1 cellular context compared by ENCODE assay signal in genomic region chr19:39661565-39661964, GRCh38.
TF ChIP-seq lines count a peak whose summit lies in the region.

No MANE protein-coding gene starts in this region.

TF ChIP-seq in A549, 52 proteins besides CTCF, POLR2A, EP300 and RAD21 (continued from another document):
- TF ChIP-seq HOXB5 (CRISPR knock-in tag; IDR thresholded peaks at IDR 0.05) = no peak
- TF ChIP-seq NPAS2 (CRISPR knock-in tag; IDR thresholded peaks at IDR 0.05; ENCODE audit: borderline replicate concordance) = no peak
- TF ChIP-seq HOXB13 (CRISPR knock-in tag; IDR thresholded peaks at IDR 0.05; ENCODE audit: low read depth) = no peak
- no peak for TF ChIP-seq EHMT2 (IDR thresholded peaks at IDR 0.05; ENCODE audit: low read depth)
- TF ChIP-seq EHF (CRISPR knock-in tag; IDR thresholded peaks at IDR 0.05) = no peak
- TF ChIP-seq TP53 (CRISPR knock-in tag; IDR thresholded peaks at IDR 0.05) = no peak
- TF ChIP-seq, protein P1, sequence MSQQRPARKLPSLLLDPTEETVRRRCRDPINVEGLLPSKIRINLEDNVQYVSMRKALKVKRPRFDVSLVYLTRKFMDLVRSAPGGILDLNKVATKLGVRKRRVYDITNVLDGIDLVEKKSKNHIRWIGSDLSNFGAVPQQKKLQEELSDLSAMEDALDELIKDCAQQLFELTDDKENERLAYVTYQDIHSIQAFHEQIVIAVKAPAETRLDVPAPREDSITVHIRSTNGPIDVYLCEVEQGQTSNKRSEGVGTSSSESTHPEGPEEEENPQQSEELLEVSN (IDR thresholded peaks at IDR 0.05; ENCODE audit: borderline replicate concordance, low read depth) = no peak
- no peak for TF ChIP-seq ZSCAN20 (CRISPR knock-in tag; IDR thresholded peaks at IDR 0.05)
- TF ChIP-seq, protein P2, sequence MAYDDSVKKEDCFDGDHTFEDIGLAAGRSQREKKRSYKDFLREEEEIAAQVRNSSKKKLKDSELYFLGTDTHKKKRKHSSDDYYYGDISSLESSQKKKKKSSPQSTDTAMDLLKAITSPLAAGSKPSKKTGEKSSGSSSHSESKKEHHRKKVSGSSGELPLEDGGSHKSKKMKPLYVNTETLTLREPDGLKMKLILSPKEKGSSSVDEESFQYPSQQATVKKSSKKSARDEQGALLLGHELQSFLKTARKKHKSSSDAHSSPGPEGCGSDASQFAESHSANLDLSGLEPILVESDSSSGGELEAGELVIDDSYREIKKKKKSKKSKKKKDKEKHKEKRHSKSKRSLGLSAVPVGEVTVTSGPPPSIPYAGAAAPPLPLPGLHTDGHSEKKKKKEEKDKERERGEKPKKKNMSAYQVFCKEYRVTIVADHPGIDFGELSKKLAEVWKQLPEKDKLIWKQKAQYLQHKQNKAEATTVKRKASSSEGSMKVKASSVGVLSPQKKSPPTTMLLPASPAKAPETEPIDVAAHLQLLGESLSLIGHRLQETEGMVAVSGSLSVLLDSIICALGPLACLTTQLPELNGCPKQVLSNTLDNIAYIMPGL (CRISPR knock-in tag; IDR thresholded peaks at IDR 0.05; ENCODE audit: borderline replicate concordance) = no peak
- no peak for TF ChIP-seq RARB (CRISPR knock-in tag; IDR thresholded peaks at IDR 0.05)
- TF ChIP-seq BCL3 (IDR thresholded peaks at IDR 0.05) = no peak
- TF ChIP-seq MAFK (IDR thresholded peaks at IDR 0.05; ENCODE audit: partially characterized antibody) = no peak
TF ChIP-seq in A549: peak in this region for 0.
